In genomic region chr2:237449193-237449797, GRCh38 we compare ENCODE assay signal across 15 cellular contexts. TPM values are rescaled to one million over a fixed set of nuclear protein-coding genes. Genes with fewer than 3 reads are reported as not detected.
DNase-seq lines count a peak whose midpoint lies in the region; ATAC-seq and TF ChIP-seq lines count a peak whose summit lies in the region.
"Had no signal": no experiment of that assay in that cellular context is flagged by ENCODE, and none has a peak within 500 bp of the region (broad histone marks: within the 10 kb centered on the region; RNA-seq: fewer than 3 reads in every experiment).

No MANE protein-coding gene starts in this region.

- H3K36me3 ChIP-seq in sigmoid colon: no peaks in the 10 kb centered on the region
- H3K36me3 ChIP-seq: SJCRH30 had no signal

- no peak overlapping the region for H3K4me3 ChIP-seq in sigmoid colon
- H3K4me3 ChIP-seq: SJCRH30 had no signal

- H3K9me3 ChIP-seq in sigmoid colon: no peaks in the 10 kb centered on the region
- H3K9me3 ChIP-seq: SJCRH30 had no signal

- intact Hi-C loops in left cardiac atrium (cut with DNase I) (no loop called here), sigmoid colon (cut with DNase I) (no loop called here)

- peaks cover 0 to 28% (median 9%) of the 10 kb centered on the region in 4 donors for H3K4me1 ChIP-seq in sigmoid colon
- H3K4me1 ChIP-seq: foreskin keratinocyte, SJCRH30 had no signal

- peak; percentile 84 to 89 for ATAC-seq in left cardiac atrium
- ATAC-seq in HG02884 (IDR thresholded peaks at IDR 0.05; ENCODE audit: unreplicated experiment): no peak
- no peak for ATAC-seq in HG03521 (IDR thresholded peaks at IDR 0.05; ENCODE audit: unreplicated experiment)
- ATAC-seq in HG03095 (IDR thresholded peaks at IDR 0.05; ENCODE audit: unreplicated experiment): no peak
- ATAC-seq: foreskin keratinocyte had no signal

- no peak for TF ChIP-seq EP300 in sigmoid colon (IDR thresholded peaks at IDR 0.05)

- WGBS in sigmoid colon, 2 donors: 27 to 32% methylated on average over 11 of the region's 11 CpGs

- H3K27ac ChIP-seq in sigmoid colon: peak overlapping the region; percentile 57 to 72 (median 63)
- H3K27ac ChIP-seq: foreskin keratinocyte, SJCRH30 had no signal

- peak; percentile 48 for DNase-seq in EH (ENCODE audit: low read depth)
- DNase-seq in left cardiac atrium: peak; percentile 75
- DNase-seq in sigmoid colon: peak; percentile 92
- no peak for DNase-seq in central memory CD4-positive, alpha-beta T cell
- DNase-seq: activated CD4-positive, alpha-beta memory T cell treated with anti-CD3 and anti-CD28 coated beads for 36 hours; Calu3; foreskin keratinocyte; naive B cell; NCI-H1694 treated with DMSO at 0.1 percent for 48 hours; SJCRH30; stimulated activated CD4-positive, alpha-beta T cell treated with anti-CD3 and anti-CD28 coated beads, Interleukin-1b, Interleukin-23, amount 100 ng/mL, for 48 hours had no signal

- no peak for TF ChIP-seq CTCF in sigmoid colon (IDR thresholded peaks at IDR 0.05)

- no peaks in the 10 kb centered on the region for H3K27me3 ChIP-seq in sigmoid colon

- no peak for TF ChIP-seq POLR2A in sigmoid colon (IDR thresholded peaks at IDR 0.05)

TF ChIP-seq in PFSK-1, 5 proteins besides CTCF, POLR2A, EP300 and RAD21:
- TF ChIP-seq SIN3A (IDR thresholded peaks at IDR 0.05; ENCODE audit: borderline replicate concordance, insufficient read depth, low read length) (no peak), FOXP2 (optimal IDR thresholded peaks at IDR 0.05; ENCODE audit: borderline replicate concordance, extremely low read depth, extremely low read length, insufficient read depth) (peak; percentile 18)

RNA-seq across cellular contexts. Expression of gene COL6A3, which starts 35.3 kb away (rescaled TPM):
- 25.2 TPM for polyA plus RNA-seq in PFSK-1 (2012; ENCODE audit: insufficient read length, low read depth)
- 100 to 1,000 TPM; 145 to 186 TPM for total RNA-seq in left cardiac atrium
- 100 to 1,000 TPM; 233 to 715 (median 381) TPM for total RNA-seq in sigmoid colon
- polyA plus RNA-seq in sigmoid colon: 10 to 100 TPM in 1 of 3 donors, 1 to 10 TPM in 2; 2.8 to 66.9 (median 9.0) TPM
- total RNA-seq: foreskin keratinocyte had no signal
- polyA plus RNA-seq: foreskin keratinocyte had no signal

RNA-seq across cellular contexts. Expression of gene MLPH, which starts 37.8 kb away (rescaled TPM):
- not detected for polyA plus RNA-seq in PFSK-1 (2012; ENCODE audit: insufficient read length, low read depth)
- total RNA-seq in left cardiac atrium: 100 to 1,000 TPM in 1 of 2 donors, 10 to 100 TPM in 1; 91.5 to 121 TPM
- total RNA-seq in sigmoid colon: 10 to 100 TPM in 1 of 4 donors, 1 to 10 TPM in 3; 1.8 to 21.9 (median 4.6) TPM
- 10 to 100 TPM; 45.0 to 79.3 (median 56.2) TPM for polyA plus RNA-seq in sigmoid colon
- total RNA-seq: activated CD4-positive, alpha-beta memory T cell treated with anti-CD3 and anti-CD28 coated beads for 36 hours had no signal

Comparison
In these comparisons a context has a peak if more than half of its experiments do, and no peak if none do; other contexts are left out.
1. ATAC-seq: peak in left cardiac atrium (2 of 2); none in HG02884 (single experiment), HG03521 (single experiment) and HG03095 (single experiment).
2. RNA of gene MLPH, which starts 37.8 kb away (total RNA-seq): 91.5 to 121 TPM in left cardiac atrium; 1.8 to 21.9 TPM in sigmoid colon; every median in the first group is over 4 times any median in the second.